Comparison of ENCODE assay signal across 29 cellular contexts in the genomic region with DNA sequence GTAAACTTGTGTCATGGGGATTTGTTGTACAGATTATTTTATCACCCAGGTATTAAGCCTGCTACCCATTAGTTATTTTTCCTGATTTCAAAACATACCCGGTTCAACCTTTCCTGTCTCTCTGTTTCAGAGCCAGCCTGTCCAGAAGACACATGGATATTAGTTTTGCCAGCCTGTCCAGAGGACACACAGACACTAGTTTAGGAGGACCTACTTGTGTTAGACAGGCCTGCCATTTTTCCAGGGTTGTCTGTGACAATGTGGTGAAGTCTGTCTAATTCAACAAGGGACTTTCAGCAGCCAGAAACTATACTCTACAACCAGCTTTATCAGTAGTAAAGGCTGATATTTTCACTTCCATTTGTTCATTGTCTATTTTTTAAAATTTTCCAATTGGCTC. TPM values are rescaled to one million over a fixed set of nuclear protein-coding genes. Genes with fewer than 3 reads are reported as not detected.
"Had no signal": no experiment of that assay in that cellular context is flagged by ENCODE, and none has a peak within 500 bp of the region (broad histone marks: within the 10 kb centered on the region; RNA-seq: fewer than 3 reads in every experiment).

No MANE protein-coding gene starts in this region.

- H3K27ac ChIP-seq: brain microvascular endothelial cell, coronary artery, dorsolateral prefrontal cortex, WERI-Rb-1 had no signal

- DNase-seq: activated B cell treated with CpG ODN at 0.5 μM for 24 hours; activated CD4-positive, alpha-beta T cell treated with anti-CD3 and anti-CD28 coated beads for 48 hours; activated CD4-positive, alpha-beta T cell treated with anti-CD3 and anti-CD28 coated beads, Interleukin-2, amount 50 U/mL, for 1 hour; activated CD4-positive, alpha-beta T cell treated with anti-CD3 and anti-CD28 coated beads, Interleukin-2, amount 50 U/mL, for 48 hours; activated CD8-positive, alpha-beta memory T cell treated with anti-CD3 and anti-CD28 coated beads for 24 hours; activated CD8-positive, alpha-beta T cell treated with anti-CD3 and anti-CD28 coated beads for 36 hours; activated effector memory CD4-positive, alpha-beta T cell treated with Interleukin-2 at 50 U/mL for 16 hours; activated gamma-delta T cell treated with Interleukin-2 at 50 U/mL for 16 hours; activated naive CD4-positive, alpha-beta T cell treated with anti-CD3 and anti-CD28 coated beads, Interleukin-2, amount 50 U/mL, for 16 hours; activated naive CD4-positive, alpha-beta T cell treated with Interleukin-2 at 50 U/mL for 16 hours; activated T-cell treated with anti-CD3 and anti-CD28 coated beads, Interleukin-2, amount 50 U/mL, for 4 hours; amniotic stem cell; anterior cingulate cortex; brain microvascular endothelial cell; dorsolateral prefrontal cortex; effector memory CD4-positive, alpha-beta T cell; endodermal cell; foreskin fibroblast; T-helper 1 cell; T-helper 17 cell; T1000; WERI-Rb-1 had no signal

- H3K4me3 ChIP-seq: coronary artery, dorsolateral prefrontal cortex had no signal

- H3K36me3 ChIP-seq: brain microvascular endothelial cell, WERI-Rb-1 had no signal

- H3K27me3 ChIP-seq: brain microvascular endothelial cell had no signal

- ATAC-seq: activated CD4-positive, CD25-positive, alpha-beta regulatory T cell treated with anti-CD3 and anti-CD28 coated beads, Interleukin-2, amount 50 U/mL, for 24 hours; activated CD8-positive, alpha-beta T cell treated with anti-CD3 and anti-CD28 coated beads for 36 hours; activated T-cell treated with anti-CD3 and anti-CD28 coated beads, Interleukin-2, amount 50 U/mL, for 4 hours; activated T-helper 17 cell treated with anti-CD3 and anti-CD28 coated beads, Interleukin-2, amount 50 U/mL, for 72 hours; esophagus mucosa; T-helper 17 cell had no signal

RNA-seq across cellular contexts. Expression of gene DCC, which starts 56.1 kb away (rescaled TPM):
- total RNA-seq: activated B cell treated with CpG ODN at 0.5 μM for 24 hours; activated CD8-positive, alpha-beta T cell treated with anti-CD3 and anti-CD28 coated beads for 36 hours; activated T-cell treated with anti-CD3 and anti-CD28 coated beads, Interleukin-2, amount 50 U/mL, for 4 hours; activated T-helper 17 cell treated with anti-CD3 and anti-CD28 coated beads, Interleukin-2, amount 50 U/mL, for 72 hours; bronchial epithelial cell; cardiac septum; epithelial cell of proximal tubule; esophagus mucosa; T-helper 17 cell had no signal
